Comparison of ENCODE assay signal across 8 cellular contexts in genomic region chr16:9138731-9139501, GRCh38. TPM values are rescaled to one million over a fixed set of nuclear protein-coding genes. Genes with fewer than 3 reads are reported as not detected.
A peak's percentile ranks its signal among the peaks of the same experiment; 100 is the strongest.
DNase-seq lines count a peak whose midpoint lies in the region; ATAC-seq and TF ChIP-seq lines count a peak whose summit lies in the region.

No MANE protein-coding gene starts in this region.

- H3K27ac Mint-ChIP-seq in activated naive CD4-positive, alpha-beta T cell treated with anti-CD3 and anti-CD28 coated beads, Interleukin-2, amount 10 ng/mL, durations not matched to agents 7 days and 5 days = no peak overlapping the region
- no peak overlapping the region for H3K27ac Mint-ChIP-seq in progenitor cell of endocrine pancreas

- TF ChIP-seq EP300 in SK-N-SH (IDR thresholded peaks at IDR 0.05; ENCODE audit: borderline replicate concordance in 1 of 2, low read depth in 1 of 2, low read length in 1 of 2) = no peak

- no peaks in the 10 kb centered on the region for H3K27me3 ChIP-seq in SK-N-SH (ENCODE audit: insufficient read depth)
- H3K27me3 ChIP-seq in cardiac muscle cell = no peaks in the 10 kb centered on the region
- H3K27me3 ChIP-seq in uterus = no peaks in the 10 kb centered on the region

- peak overlapping the region; percentile 63 for H3K4me2 ChIP-seq in SK-N-SH

- peak; percentile 96 for TF ChIP-seq CTCF in GM12875 (IDR thresholded peaks at IDR 0.05; ENCODE audit: borderline replicate concordance, insufficient read depth, low read depth, low read length)
- TF ChIP-seq CTCF in LNCAP (IDR thresholded peaks at IDR 0.05) = peak; percentile 97
- peak; percentile 95 for TF ChIP-seq CTCF in SK-N-SH (IDR thresholded peaks at IDR 0.05)
- peak; percentile 99 for TF ChIP-seq CTCF in cardiac muscle cell (IDR thresholded peaks at IDR 0.05; ENCODE audit: low read depth, low read length)
- TF ChIP-seq CTCF in progenitor cell of endocrine pancreas (IDR thresholded peaks at IDR 0.05; ENCODE audit: unreplicated experiment) = peak; percentile 88
- TF ChIP-seq CTCF in uterus (IDR thresholded peaks at IDR 0.05) = peak; percentile 60 to 75 (median 68)

- H3K4me1 ChIP-seq in SK-N-SH (ENCODE audit: control insufficient read depth in 1 of 2, insufficient read depth in 2 of 2, low read depth in 1 of 2, low read length in 1 of 2) = peaks cover 0 to 10% of the 10 kb centered on the region in 2 experiments; a peak in 2 of 4 replicates
- no peaks in the 10 kb centered on the region for H3K4me1 ChIP-seq in cardiac muscle cell (ENCODE audit: low read depth)
- no peaks in the 10 kb centered on the region for H3K4me1 ChIP-seq in uterus

- intact Hi-C loops in uterus (cut with DNase I; ENCODE audit: low total_unique reads) = no loop called here

- no peak overlapping the region for H3K9ac ChIP-seq in SK-N-SH

- 27% methylated on average over 20 of the region's 21 CpGs for WGBS in SK-N-SH (ENCODE audit: low lambda C conversion rate)

- H3K36me3 Mint-ChIP-seq in activated naive CD4-positive, alpha-beta T cell treated with anti-CD3 and anti-CD28 coated beads, Interleukin-2, amount 10 ng/mL, durations not matched to agents 7 days and 5 days = no peaks in the 10 kb centered on the region
- H3K36me3 Mint-ChIP-seq in progenitor cell of endocrine pancreas (ENCODE audit: insufficient read depth) = peaks cover 2% of the 10 kb centered on the region

- H3K4me3 ChIP-seq in GM12875 (ENCODE audit: low read depth, low read length) = no peak overlapping the region
- peak overlapping the region in 1 of 2 experiments; percentile 60; a peak in 1 of 4 replicates for H3K4me3 ChIP-seq in SK-N-SH (ENCODE audit: low read depth in 2 of 2, low read length in 1 of 2)
- no peak overlapping the region for H3K4me3 ChIP-seq in cardiac muscle cell
- no peak overlapping the region for H3K4me3 ChIP-seq in uterus

- H3F3A ChIP-seq in SK-N-SH (replicated peaks; ENCODE audit: insufficient read depth) = no peaks in the 10 kb centered on the region

- POLR2A ChIA-PET in SK-N-SH (lab: Yijun Ruan, JAX) = no interaction called here

- H3K4me3 Mint-ChIP-seq in activated naive CD4-positive, alpha-beta T cell treated with anti-CD3 and anti-CD28 coated beads, Interleukin-2, amount 10 ng/mL, durations not matched to agents 7 days and 5 days = no peak overlapping the region
- no peak overlapping the region for H3K4me3 Mint-ChIP-seq in progenitor cell of endocrine pancreas (ENCODE audit: low read depth)

- H3K27me3 Mint-ChIP-seq in activated naive CD4-positive, alpha-beta T cell treated with anti-CD3 and anti-CD28 coated beads, Interleukin-2, amount 10 ng/mL, durations not matched to agents 7 days and 5 days = peaks cover 23% of the 10 kb centered on the region
- peaks cover 10% of the 10 kb centered on the region for H3K27me3 Mint-ChIP-seq in progenitor cell of endocrine pancreas

- H3K9me2 ChIP-seq in SK-N-SH = no peaks in the 10 kb centered on the region

- peak; percentile 78 for TF ChIP-seq RAD21 in SK-N-SH (IDR thresholded peaks at IDR 0.05; ENCODE audit: low read length)

- H3K9me3 Mint-ChIP-seq in activated naive CD4-positive, alpha-beta T cell treated with anti-CD3 and anti-CD28 coated beads, Interleukin-2, amount 10 ng/mL, durations not matched to agents 7 days and 5 days = no peaks in the 10 kb centered on the region
- H3K9me3 Mint-ChIP-seq in progenitor cell of endocrine pancreas (ENCODE audit: low read depth) = peaks cover 3% of the 10 kb centered on the region

- H3K36me3 ChIP-seq in SK-N-SH (replicated peaks in 1 of 2; ENCODE audit: control insufficient read depth in 1 of 2, insufficient read depth in 2 of 2, low read length in 1 of 2) (peaks cover 0 to 5% of the 10 kb centered on the region in 2 experiments), cardiac muscle cell (no peaks in the 10 kb centered on the region), uterus (no peaks in the 10 kb centered on the region)

- TF ChIP-seq POLR2A in uterus (IDR thresholded peaks at IDR 0.05) = no peak

- no peak for ATAC-seq in GM19395 (IDR thresholded peaks at IDR 0.05; ENCODE audit: unreplicated experiment)

- CTCF ChIA-PET in SK-N-SH (lab: Yijun Ruan, JAX) = interaction anchor here (0.7 to 3.6 kb wide), 37 partner anchors 9 to 1047 kb away, joined by 3 to 30 read pairs (median 3); partner anchors contain the start of gene GRIN2A
- CTCF ChIA-PET in activated naive CD4-positive, alpha-beta T cell treated with anti-CD3 and anti-CD28 coated beads, Interleukin-2, amount 10 ng/mL, durations not matched to agents 7 days and 5 days (lab: Charles Lee) = interaction anchor here (0.7 to 2.4 kb wide), 22 partner anchors 9 to 1043 kb away, joined by 3 to 10 read pairs (median 3); partner anchors contain the start of gene GRIN2A

- H3K79me2 ChIP-seq in SK-N-SH (ENCODE audit: insufficient read depth) = peaks cover 3% of the 10 kb centered on the region; the same call in 1 of the 2 replicates

- peaks cover 19% of the 10 kb centered on the region for H4K20me1 ChIP-seq in SK-N-SH (ENCODE audit: insufficient read depth)

- H3K27ac ChIP-seq in SK-N-SH (ENCODE audit: low read depth in 2 of 2, low read length in 1 of 2) (no peak overlapping the region), cardiac muscle cell (no peak overlapping the region), uterus (no peak overlapping the region)

- no peak overlapping the region for H2AFZ ChIP-seq in SK-N-SH (ENCODE audit: low read depth)

- H3K4me1 Mint-ChIP-seq in activated naive CD4-positive, alpha-beta T cell treated with anti-CD3 and anti-CD28 coated beads, Interleukin-2, amount 10 ng/mL, durations not matched to agents 7 days and 5 days = peaks cover 12% of the 10 kb centered on the region
- peaks cover 1% of the 10 kb centered on the region for H3K4me1 Mint-ChIP-seq in progenitor cell of endocrine pancreas (ENCODE audit: low read depth)

- H3K9me3 ChIP-seq in SK-N-SH = no peaks in the 10 kb centered on the region
- H3K9me3 ChIP-seq in cardiac muscle cell (ENCODE audit: low read depth) = no peaks in the 10 kb centered on the region
- H3K9me3 ChIP-seq in uterus = no peaks in the 10 kb centered on the region

- DNase-seq in SK-N-SH (peak; percentile 78), cardiac muscle cell (ENCODE audit: low read depth in 1 of 2, low spot score in 1 of 2) (peak; percentile 73 to 84), progenitor cell of endocrine pancreas (ENCODE audit: low spot score, unreplicated experiment) (peak; percentile 68), uterus (peak; percentile 40 to 56)
- peak; percentile 77 for DNase-seq in activated naive CD4-positive, alpha-beta T cell treated with anti-CD3 and anti-CD28 coated beads, Interleukin-2, amount 10 ng/mL, durations not matched to agents 7 days and 5 days

TF ChIP-seq in SK-N-SH, 30 proteins besides CTCF, POLR2A, EP300 and RAD21:
- TF ChIP-seq RCOR1 (IDR thresholded peaks at IDR 0.05; ENCODE audit: low read length) (no peak), EZH2phosphoT487 (IDR thresholded peaks at IDR 0.05; ENCODE audit: borderline replicate concordance, low read depth) (no peak), SMC3 (IDR thresholded peaks at IDR 0.05; ENCODE audit: low read depth, low read length) (peak; percentile 45; the same call in 1 of the 2 replicates), FOXJ3 (CRISPR knock-in tag; IDR thresholded peaks at IDR 0.05) (no peak), RXRA (IDR thresholded peaks at IDR 0.05; ENCODE audit: borderline replicate concordance, low read depth) (no peak), CHD2 (IDR thresholded peaks at IDR 0.05; ENCODE audit: low read length, partially characterized antibody) (peak; percentile 30), SIN3A (IDR thresholded peaks at IDR 0.05; ENCODE audit: borderline replicate concordance, low read depth, low read length) (no peak)

RNA-seq across cellular contexts. Expression of gene HAPSTR1, which starts 47.5 kb away (rescaled TPM):
- polyA plus RNA-seq in SK-N-SH (2012; rRNA removed) (7.0 and 8.6 TPM in 2 replicates), cardiac muscle cell (26.5 and 27.8 TPM in 2 replicates)
- polyA plus RNA-seq in SK-N-SH (2012; cell fraction: cytosol; rRNA removed) = 9.4 and 11.4 TPM in 2 replicates
- 10.2 and 13.8 TPM in 2 replicates for polyA plus RNA-seq in SK-N-SH (2012; cell fraction: nucleus; rRNA removed)
- total RNA-seq in cardiac muscle cell (44.7 and 60.0 TPM in 2 replicates), progenitor cell of endocrine pancreas (77.6 and 79.7 TPM in 2 replicates), uterus (100 to 1,000 TPM in 1 of 4 donors, 10 to 100 TPM in 3; 16.1 to 113 (median 45.9) TPM)
